In genomic region chr17:3951003-3951402, GRCh38 we compare ENCODE assay signal across 9 cellular contexts. TPM values are rescaled to one million over a fixed set of nuclear protein-coding genes. Genes with fewer than 3 reads are reported as not detected.
"Had no signal": no experiment of that assay in that cellular context is flagged by ENCODE, and none has a peak within 500 bp of the region (broad histone marks: within the 10 kb centered on the region; RNA-seq: fewer than 3 reads in every experiment).

No MANE protein-coding gene starts in this region.

- FAIRE-seq: H1, H54, HTR-8/SVneo had no signal

- DNase-seq: H9, HCEC 1CT, HFFc6, IMR-90, KBM-7 had no signal

- ATAC-seq: GM23338 had no signal

- H3K4me3 ChIP-seq: GM23338 had no signal

- H2AFZ ChIP-seq: GM23338 had no signal

- H3K4me2 ChIP-seq: GM23338 had no signal

RNA-seq across cellular contexts. Expression of gene P2RX1, which starts 34.7 kb away (rescaled TPM):
- total RNA-seq: H9, IMR-90 had no signal
- polyA plus RNA-seq: IMR-90 had no signal
